In the genomic region with DNA sequence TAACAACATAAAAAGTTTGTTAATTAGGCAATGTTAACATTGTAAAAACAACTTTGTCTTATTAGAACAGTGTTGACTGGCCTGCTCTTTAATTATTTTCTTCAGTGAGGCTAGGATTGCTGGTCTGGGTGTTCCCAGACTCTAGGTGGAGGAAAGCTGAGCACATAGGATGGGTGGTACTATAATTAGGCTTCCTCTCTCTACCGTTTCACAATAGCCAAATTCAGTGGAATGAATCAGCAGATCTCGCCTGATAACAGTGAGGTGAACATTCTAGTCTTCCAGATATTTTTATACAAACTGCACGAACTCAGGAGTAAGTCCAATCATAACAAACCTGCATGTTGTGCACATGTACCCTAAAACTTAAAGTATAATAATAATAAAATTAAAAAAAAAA, we compare ENCODE assay signal across 14 cellular contexts. TPM values are rescaled to one million over a fixed set of nuclear protein-coding genes. Genes with fewer than 3 reads are reported as not detected.
DNase-seq lines count a peak whose midpoint lies in the region; ATAC-seq and TF ChIP-seq lines count a peak whose summit lies in the region.
"Had no signal": no experiment of that assay in that cellular context is flagged by ENCODE, and none has a peak within 500 bp of the region (broad histone marks: within the 10 kb centered on the region; RNA-seq: fewer than 3 reads in every experiment).

No MANE protein-coding gene starts in this region.

- peaks cover 7% of the 10 kb centered on the region; the same call in 1 of the 2 replicates for H3K36me3 ChIP-seq in ACC112 (ENCODE audit: insufficient read depth, low read length)

- no peak for TF ChIP-seq CTCF in fibroblast of villous mesenchyme (IDR thresholded peaks at IDR 0.05; ENCODE audit: insufficient read depth, low read depth, low read length)

- H3K4me1 ChIP-seq in ACC112 (ENCODE audit: control insufficient read depth, insufficient read depth, low read length, unreplicated experiment): peaks cover 13% of the 10 kb centered on the region

- no peak overlapping the region for H2AFZ ChIP-seq in ACC112 (ENCODE audit: low read length, unreplicated experiment)

- no peak for ATAC-seq in GM21367 (IDR thresholded peaks at IDR 0.05; ENCODE audit: unreplicated experiment)
- ATAC-seq in GM19035 (IDR thresholded peaks at IDR 0.05; ENCODE audit: unreplicated experiment): no peak
- no peak for ATAC-seq in GM18868 (IDR thresholded peaks at IDR 0.05; ENCODE audit: unreplicated experiment)
- ATAC-seq: mucosa of descending colon; Panc1; stimulated activated memory B cell treated with anti-CD40 and anti-IgM and Interleukin-4, amounts not matched to agents 10 μg/mL and 1 μg/mL and 100 μg/mL, for 72 hours had no signal

- peak overlapping the region; percentile 67 for H3K27ac ChIP-seq in ACC112 (ENCODE audit: low read depth, low read length)

- no peak overlapping the region for H3K4me3 ChIP-seq in ACC112 (ENCODE audit: low read depth, low read length)
- H3K4me3 ChIP-seq in fibroblast of villous mesenchyme (ENCODE audit: low read depth, low read length): no peak overlapping the region
- H3K4me3 ChIP-seq: mucosa of descending colon had no signal

- DNase-seq in HCEC 1CT (peak; percentile 46), SHP77 (lab: John Stamatoyannopoulos, UW) (peak; percentile 16 to 23), fibroblast of villous mesenchyme (ENCODE audit: low read depth) (peak; percentile 69), HUDEP-2 (lab: John Stamatoyannopoulos, UW; ENCODE audit: unreplicated experiment in 76 of 76) (no peak)
- DNase-seq: activated T-cell treated with anti-CD3 and anti-CD28 coated beads, Interleukin-2, amount 50 U/mL, for 48 hours; CD4-positive, CD25-positive, alpha-beta regulatory T cell; mucosa of descending colon; NCI-H1694 treated with DMSO at 0.1 percent for 48 hours had no signal

- H3K79me2 ChIP-seq in ACC112 (ENCODE audit: control insufficient read depth, insufficient read depth, low read length, unreplicated experiment): no peaks in the 10 kb centered on the region

- no peaks in the 10 kb centered on the region for H3K27me3 ChIP-seq in ACC112 (ENCODE audit: insufficient read depth, low read length)

RNA-seq across cellular contexts. Expression of a gene that starts 11.9 kb away (rescaled TPM):
- total RNA-seq in fibroblast of villous mesenchyme: 0.32 TPM in 1 of 2 replicates, not detected in the other

RNA-seq across cellular contexts. Expression of a gene that starts 34.7 kb away (rescaled TPM):
- total RNA-seq in fibroblast of villous mesenchyme: 1.3 and 5.2 TPM in 2 replicates

Comparison
In these comparisons a context has a peak if more than half of its experiments do, and no peak if none do; other contexts are left out.
1. DNase-seq: peak in HCEC 1CT (single experiment), SHP77 (2 of 2) and fibroblast of villous mesenchyme (single experiment); none in HUDEP-2 (0 of 76).